ENCODE assay signal across 8 cellular contexts in the genomic region with DNA sequence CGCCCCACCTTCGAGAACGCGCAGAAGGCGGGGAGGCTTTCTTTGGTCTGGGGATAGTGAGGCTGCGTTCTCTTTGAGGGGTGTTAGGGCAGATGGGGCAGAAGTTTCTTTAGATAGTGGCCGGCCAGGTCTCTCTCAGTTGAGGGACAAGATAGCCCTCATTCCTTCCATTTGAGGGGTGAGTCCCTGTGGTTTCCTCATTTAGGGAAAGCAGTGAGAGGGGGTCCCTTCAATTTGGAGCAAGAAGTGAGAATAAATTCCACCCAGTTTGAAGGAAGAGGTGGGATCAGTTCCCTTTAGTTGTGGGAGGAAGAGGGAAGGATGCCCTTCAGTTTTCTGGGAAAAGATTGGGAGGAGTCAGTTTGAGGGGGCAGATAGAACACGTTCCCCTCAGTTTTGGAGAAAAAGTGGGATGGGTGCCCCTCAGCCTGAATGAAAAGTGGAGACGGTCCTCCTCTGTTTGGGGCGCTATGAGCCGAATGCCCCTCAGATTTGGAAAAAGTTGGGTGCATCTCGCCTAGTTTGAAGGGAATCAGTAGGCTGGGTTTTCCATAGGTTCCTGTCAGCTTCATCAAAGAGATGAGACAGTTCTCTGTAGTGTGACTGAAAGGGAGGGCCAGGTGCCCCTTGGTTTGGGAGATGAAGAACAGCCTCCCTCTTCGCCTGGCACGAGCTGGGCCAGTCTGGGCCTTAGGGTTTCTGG. TPM values are rescaled to one million over a fixed set of nuclear protein-coding genes. Genes with fewer than 3 reads are reported as not detected.
DNase-seq lines count a peak whose midpoint lies in the region; ATAC-seq, FAIRE-seq and TF ChIP-seq lines count a peak whose summit lies in the region.

No MANE protein-coding gene starts in this region.

- ATAC-seq in stimulated activated naive CD8-positive, alpha-beta T cell treated with anti-CD3 and anti-CD28 coated beads, Interleukin-15, Interleukin-2, amounts not matched to agents 100 U/mL and 50 U/mL, for 24 hours, result no peak
- ATAC-seq in memory B cell (ENCODE audit: low read depth), result no peak

- H2AFZ ChIP-seq in astrocyte (ENCODE audit: low read depth, low read length), result peak overlapping the region; percentile 77

- H3K9ac ChIP-seq in astrocyte (ENCODE audit: low read length), result peak overlapping the region; percentile 78

- FAIRE-seq in astrocyte (lab: Jason Lieb, UNC), result no peak

- H3K9me3 ChIP-seq in astrocyte (ENCODE audit: insufficient read depth, low read depth, low read length) (no peaks in the 10 kb centered on the region), vagina (no peaks in the 10 kb centered on the region)

- H3K27me3 Mint-ChIP-seq in stimulated activated naive CD8-positive, alpha-beta T cell treated with anti-CD3 and anti-CD28 coated beads, Interleukin-15, Interleukin-2, amounts not matched to agents 100 ng/mL and 50 ng/mL, for 24 hours, result peaks cover 12% of the 10 kb centered on the region
- peaks cover 16% of the 10 kb centered on the region for H3K27me3 Mint-ChIP-seq in astrocyte (ENCODE audit: low read depth, unreplicated experiment)
- H3K27me3 Mint-ChIP-seq in memory B cell, result peaks cover 11% of the 10 kb centered on the region

- peaks cover 32% of the 10 kb centered on the region for H3K79me2 ChIP-seq in astrocyte (ENCODE audit: insufficient read depth, low read length)

- no peak for TF ChIP-seq CTCF in astrocyte (IDR thresholded peaks at IDR 0.05; ENCODE audit: insufficient read depth, low read depth, low read length)
- TF ChIP-seq CTCF in vagina (IDR thresholded peaks at IDR 0.05), result no peak

- H3K4me1 Mint-ChIP-seq in stimulated activated naive CD8-positive, alpha-beta T cell treated with anti-CD3 and anti-CD28 coated beads, Interleukin-15, Interleukin-2, amounts not matched to agents 100 ng/mL and 50 ng/mL, for 24 hours (ENCODE audit: low read depth), result peaks cover 51% of the 10 kb centered on the region
- peaks cover 27% of the 10 kb centered on the region for H3K4me1 Mint-ChIP-seq in astrocyte (ENCODE audit: low read depth, unreplicated experiment)
- peaks cover 33% of the 10 kb centered on the region for H3K4me1 Mint-ChIP-seq in memory B cell

- H3K4me3 ChIP-seq in astrocyte (ENCODE audit: insufficient read depth, low read depth, low read length) (peak overlapping the region; percentile 74), vagina (peak overlapping the region; percentile 92 to 93)

- peaks cover 48% of the 10 kb centered on the region for H3K4me1 ChIP-seq in astrocyte (ENCODE audit: insufficient read depth, low read length)
- peaks cover 59% of the 10 kb centered on the region for H3K4me1 ChIP-seq in vagina

- H3K9me3 Mint-ChIP-seq in stimulated activated naive CD8-positive, alpha-beta T cell treated with anti-CD3 and anti-CD28 coated beads, Interleukin-15, Interleukin-2, amounts not matched to agents 100 ng/mL and 50 ng/mL, for 24 hours, result no peaks in the 10 kb centered on the region
- H3K9me3 Mint-ChIP-seq in astrocyte (ENCODE audit: unreplicated experiment) (no peaks in the 10 kb centered on the region), memory B cell (no peaks in the 10 kb centered on the region)

- peaks cover 6% of the 10 kb centered on the region for H3K36me3 Mint-ChIP-seq in stimulated activated naive CD8-positive, alpha-beta T cell treated with anti-CD3 and anti-CD28 coated beads, Interleukin-15, Interleukin-2, amounts not matched to agents 100 ng/mL and 50 ng/mL, for 24 hours (ENCODE audit: low read depth)
- no peaks in the 10 kb centered on the region for H3K36me3 Mint-ChIP-seq in astrocyte (ENCODE audit: low read depth, unreplicated experiment)
- no peaks in the 10 kb centered on the region for H3K36me3 Mint-ChIP-seq in memory B cell

- H3K27ac Mint-ChIP-seq in stimulated activated naive CD8-positive, alpha-beta T cell treated with anti-CD3 and anti-CD28 coated beads, Interleukin-15, Interleukin-2, amounts not matched to agents 100 ng/mL and 50 ng/mL, for 24 hours, result peak overlapping the region; percentile 88
- peak overlapping the region; percentile 64 for H3K27ac Mint-ChIP-seq in astrocyte (ENCODE audit: unreplicated experiment)
- peak overlapping the region; percentile 68 for H3K27ac Mint-ChIP-seq in memory B cell

- H3K36me3 ChIP-seq in astrocyte (ENCODE audit: insufficient read depth, low read length) (no peaks in the 10 kb centered on the region), vagina (no peaks in the 10 kb centered on the region)

- H4K20me1 ChIP-seq in astrocyte (ENCODE audit: insufficient read depth, low read length), result no peaks in the 10 kb centered on the region

- H3K4me2 ChIP-seq in astrocyte (ENCODE audit: low read length), result peak overlapping the region; percentile 95

- peak overlapping the region; percentile 89 for H3K4me3 Mint-ChIP-seq in stimulated activated naive CD8-positive, alpha-beta T cell treated with anti-CD3 and anti-CD28 coated beads, Interleukin-15, Interleukin-2, amounts not matched to agents 100 ng/mL and 50 ng/mL, for 24 hours
- H3K4me3 Mint-ChIP-seq in astrocyte (ENCODE audit: unreplicated experiment), result peak overlapping the region; percentile 89
- peak overlapping the region; percentile 81 for H3K4me3 Mint-ChIP-seq in memory B cell

- H3K27me3 ChIP-seq in astrocyte (ENCODE audit: insufficient read depth, low read length) (no peaks in the 10 kb centered on the region), vagina (no peaks in the 10 kb centered on the region)

- H3K27ac ChIP-seq in astrocyte (ENCODE audit: low read depth, low read length), result peak overlapping the region; percentile 20
- peak overlapping the region; percentile 59 for H3K27ac ChIP-seq in vagina

- no peak for DNase-seq in stimulated activated naive CD8-positive, alpha-beta T cell treated with anti-CD3 and anti-CD28 coated beads, Interleukin-15, Interleukin-2, amounts not matched to agents 100 U/mL and 50 U/mL, for 24 hours
- DNase-seq in astrocyte (ENCODE audit: low read depth) (no peak), memory B cell (ENCODE audit: low spot score in 2 of 2) (peak in 1 of 2 donors; percentile 40), vagina (ENCODE audit: extremely low spot score in 2 of 2) (no peak), NCI-H2171 (lab: John Stamatoyannopoulos, UW) (no peak), DMS153 treated with DMSO at 0.1 percent for 48 hours (lab: John Stamatoyannopoulos, UW; ENCODE audit: unreplicated experiment) (no peak), NCI-H774 (lab: John Stamatoyannopoulos, UW) (no peak)

- TF ChIP-seq POLR2A in vagina (IDR thresholded peaks at IDR 0.05), result no peak

- intact Hi-C loops in vagina (cut with DNase I), result no loop called here

RNA-seq across cellular contexts. Expression of gene FHOD1, which starts 0.6 kb away (rescaled TPM):
- total RNA-seq in astrocyte (38.1 and 40.5 TPM in 2 replicates), vagina (17.2 TPM)

RNA-seq across cellular contexts. Expression of gene SLC9A5, which starts 0.9 kb away (rescaled TPM):
- 2.4 and 2.5 TPM in 2 replicates for total RNA-seq in astrocyte
- 0.49 TPM for total RNA-seq in vagina

RNA-seq across cellular contexts. Expression of gene TMEM208, which starts 20.9 kb away (rescaled TPM):
- total RNA-seq in astrocyte, result 47.5 and 51.6 TPM in 2 replicates
- total RNA-seq in vagina, result 48.9 TPM

RNA-seq across cellular contexts. Expression of gene PLEKHG4, which starts 31.5 kb away (rescaled TPM):
- total RNA-seq in astrocyte (1.8 and 2.4 TPM in 2 replicates), vagina (9.8 TPM)

RNA-seq across cellular contexts. Expression of gene ELMO3, which starts 48.9 kb away (rescaled TPM):
- total RNA-seq in astrocyte (1.2 and 1.4 TPM in 2 replicates), vagina (21.6 TPM)
